In genomic region chr6:149200282-149200936, GRCh38 we compare ENCODE assay signal across 23 cellular contexts.
DNase-seq lines count a peak whose midpoint lies in the region; ATAC-seq and TF ChIP-seq lines count a peak whose summit lies in the region.
"Had no signal": no experiment of that assay in that cellular context is flagged by ENCODE, and none has a peak within 500 bp of the region (broad histone marks: within the 10 kb centered on the region; RNA-seq: fewer than 3 reads in every experiment).

No MANE protein-coding gene starts in this region.

- no peak for TF ChIP-seq POLR2A in adrenal gland (IDR thresholded peaks at IDR 0.05)

- peaks cover 31% of the 10 kb centered on the region for H3K36me3 Mint-ChIP-seq in activated CD4-positive, alpha-beta memory T cell treated with anti-CD3 and anti-CD28 coated beads for 36 hours
- H3K36me3 Mint-ChIP-seq: CD4-positive, CD25-positive, alpha-beta regulatory T cell had no signal

- H3K27ac ChIP-seq in adrenal gland, result no peak overlapping the region
- H3K27ac ChIP-seq: 22Rv1, HL-60, SJCRH30 had no signal

- POLR2A ChIA-PET in activated CD4-positive, alpha-beta memory T cell treated with anti-CD3 and anti-CD28 coated beads for 36 hours (lab: Charles Lee), result no interaction called here

- WGBS in adrenal gland, 4 donors, result 15 to 41% (median 33%) methylated on average over 1 of the region's 1 CpG

- H3K27ac Mint-ChIP-seq in activated CD4-positive, alpha-beta memory T cell treated with anti-CD3 and anti-CD28 coated beads for 36 hours, result no peak overlapping the region

- no peaks in the 10 kb centered on the region for H3K27me3 Mint-ChIP-seq in activated CD4-positive, alpha-beta memory T cell treated with anti-CD3 and anti-CD28 coated beads for 36 hours
- H3K27me3 Mint-ChIP-seq: CD4-positive, CD25-positive, alpha-beta regulatory T cell had no signal

- H3K4me1 Mint-ChIP-seq in activated CD4-positive, alpha-beta memory T cell treated with anti-CD3 and anti-CD28 coated beads for 36 hours (ENCODE audit: low read depth), result peaks cover 9% of the 10 kb centered on the region

- CTCF ChIA-PET in activated CD4-positive, alpha-beta memory T cell treated with anti-CD3 and anti-CD28 coated beads for 36 hours (lab: Charles Lee), result interaction anchor here (4.3 kb wide), 1 partner anchor 11 kb away, joined by 17 read pairs; no protein-coding TSS in a partner anchor

- H3K27me3 ChIP-seq in adrenal gland, result no peaks in the 10 kb centered on the region
- H3K27me3 ChIP-seq: MG63, SJCRH30 had no signal

- ATAC-seq in GM18909 (IDR thresholded peaks at IDR 0.05; ENCODE audit: poor library complexity, unreplicated experiment), result no peak
- ATAC-seq: Panc1 had no signal

- TF ChIP-seq CTCF in LNCaP clone FGC (IDR thresholded peaks at IDR 0.05; ENCODE audit: control insufficient read depth, extremely low read depth, insufficient read depth), result no peak
- no peak for TF ChIP-seq CTCF in adrenal gland (IDR thresholded peaks at IDR 0.05)

- H3K4me3 ChIP-seq in LNCaP clone FGC (ENCODE audit: low read depth, low read length) (no peak overlapping the region), adrenal gland (no peak overlapping the region)
- H3K4me3 ChIP-seq: MG63, SJCRH30 had no signal

- no peak overlapping the region for H3K4me3 Mint-ChIP-seq in activated CD4-positive, alpha-beta memory T cell treated with anti-CD3 and anti-CD28 coated beads for 36 hours

- H3K9me3 ChIP-seq in adrenal gland (replicated peaks in 1 of 3), result no peaks in the 10 kb centered on the region
- H3K9me3 ChIP-seq: Caco-2 had no signal

- H3K36me3 ChIP-seq in adrenal gland (replicated peaks in 1 of 2), result no peaks in the 10 kb centered on the region
- H3K36me3 ChIP-seq: MG63, SJCRH30 had no signal

- H3K4me1 ChIP-seq in adrenal gland (replicated peaks in 1 of 2), result no peaks in the 10 kb centered on the region
- H3K4me1 ChIP-seq: Caco-2, SJCRH30 had no signal

- intact Hi-C loops in adrenal gland (cut with DNase I), result no loop called here
- intact Hi-C loops in activated CD4-positive, alpha-beta memory T cell treated with anti-CD3 and anti-CD28 coated beads for 36 hours (cut with micrococcal nuclease), result no loop called here

- peaks cover 41% of the 10 kb centered on the region for H3K9me3 Mint-ChIP-seq in activated CD4-positive, alpha-beta memory T cell treated with anti-CD3 and anti-CD28 coated beads for 36 hours

- DNase-seq in DMS 273 (lab: John Stamatoyannopoulos, UW; ENCODE audit: unreplicated experiment) (peak; percentile 15), DMS 273 treated with DMSO at 0.1 percent for 48 hours (lab: John Stamatoyannopoulos, UW) (no peak), LNCaP clone FGC (ENCODE audit: low read depth) (peak; percentile 32), adrenal gland (peak in 4 of 7 donors; percentile 19 to 31 (median 25)), pons (ENCODE audit: low spot score) (peak; percentile 63), NCI-H510A treated with DMSO at 0.1 percent for 48 hours (lab: John Stamatoyannopoulos, UW) (no peak)
- DNase-seq in activated CD4-positive, alpha-beta memory T cell treated with anti-CD3 and anti-CD28 coated beads for 36 hours, result no peak
- DNase-seq: AML-193; Caco-2; CD4-positive, CD25-positive, alpha-beta regulatory T cell; IMR-90; Karpas-422; MG63; NCI-H1048; NCI-H146; NCI-H2081; NCI-H226; NCI-H526; SJCRH30 had no signal

Comparison
In these comparisons a context has a peak if more than half of its experiments do, and no peak if none do; other contexts are left out.
1. DNase-seq: peak in DMS 273 (single experiment), LNCaP clone FGC (single experiment), adrenal gland (4 of 7) and pons (single experiment); none in DMS 273 treated with DMSO at 0.1 percent for 48 hours (single experiment), activated CD4-positive, alpha-beta memory T cell treated with anti-CD3 and anti-CD28 coated beads for 36 hours (single experiment) and NCI-H510A treated with DMSO at 0.1 percent for 48 hours (single experiment).